In the genomic region with DNA sequence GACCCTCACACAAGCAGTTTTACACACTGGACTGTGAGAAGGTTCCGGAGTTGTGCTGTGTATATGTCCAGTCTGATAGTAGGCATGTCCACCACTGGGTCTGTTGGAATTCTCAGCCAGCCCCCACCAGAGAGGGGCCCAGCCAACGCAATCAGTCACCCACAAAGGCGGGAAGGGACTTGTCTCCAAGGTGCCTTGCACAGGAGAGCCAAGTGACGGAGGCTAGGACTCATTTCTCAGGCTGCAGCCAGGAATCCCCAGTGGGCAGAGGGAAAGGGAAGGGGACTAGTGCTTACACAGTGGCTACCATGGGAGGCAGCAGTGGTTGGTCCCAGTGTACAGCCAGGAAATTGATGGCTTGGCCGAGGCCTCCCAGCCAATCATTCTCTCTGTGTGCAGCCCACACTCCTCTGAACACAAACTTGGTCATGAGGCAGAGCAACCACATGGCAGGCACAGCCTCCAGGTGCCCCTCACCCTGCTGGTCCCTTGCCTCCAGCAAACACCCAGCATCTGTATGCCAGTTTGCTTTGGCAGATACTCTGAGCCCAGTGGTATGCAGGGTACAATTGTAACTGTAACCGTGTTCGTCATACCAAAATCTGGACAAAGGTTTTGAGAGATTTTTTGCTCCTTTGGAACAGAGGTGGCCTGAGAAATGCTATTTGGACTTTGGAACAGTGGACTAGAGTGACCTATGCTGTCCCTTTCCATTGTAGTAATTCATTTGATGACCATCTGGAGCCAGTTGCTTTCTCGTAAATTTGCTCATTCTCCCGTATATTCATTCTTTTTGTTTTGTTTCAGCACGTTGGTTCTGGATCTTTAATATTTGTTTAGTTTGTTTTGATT, we compare ENCODE assay signal across 1 cellular context.
A peak's percentile ranks its signal among the peaks of the same experiment; 100 is the strongest.
TF ChIP-seq lines count a peak whose summit lies in the region.

No MANE protein-coding gene starts in this region.

TF ChIP-seq in HepG2, 621 proteins besides CTCF, POLR2A, EP300 and RAD21 (continues in another document):
- TF ChIP-seq, protein P1, sequence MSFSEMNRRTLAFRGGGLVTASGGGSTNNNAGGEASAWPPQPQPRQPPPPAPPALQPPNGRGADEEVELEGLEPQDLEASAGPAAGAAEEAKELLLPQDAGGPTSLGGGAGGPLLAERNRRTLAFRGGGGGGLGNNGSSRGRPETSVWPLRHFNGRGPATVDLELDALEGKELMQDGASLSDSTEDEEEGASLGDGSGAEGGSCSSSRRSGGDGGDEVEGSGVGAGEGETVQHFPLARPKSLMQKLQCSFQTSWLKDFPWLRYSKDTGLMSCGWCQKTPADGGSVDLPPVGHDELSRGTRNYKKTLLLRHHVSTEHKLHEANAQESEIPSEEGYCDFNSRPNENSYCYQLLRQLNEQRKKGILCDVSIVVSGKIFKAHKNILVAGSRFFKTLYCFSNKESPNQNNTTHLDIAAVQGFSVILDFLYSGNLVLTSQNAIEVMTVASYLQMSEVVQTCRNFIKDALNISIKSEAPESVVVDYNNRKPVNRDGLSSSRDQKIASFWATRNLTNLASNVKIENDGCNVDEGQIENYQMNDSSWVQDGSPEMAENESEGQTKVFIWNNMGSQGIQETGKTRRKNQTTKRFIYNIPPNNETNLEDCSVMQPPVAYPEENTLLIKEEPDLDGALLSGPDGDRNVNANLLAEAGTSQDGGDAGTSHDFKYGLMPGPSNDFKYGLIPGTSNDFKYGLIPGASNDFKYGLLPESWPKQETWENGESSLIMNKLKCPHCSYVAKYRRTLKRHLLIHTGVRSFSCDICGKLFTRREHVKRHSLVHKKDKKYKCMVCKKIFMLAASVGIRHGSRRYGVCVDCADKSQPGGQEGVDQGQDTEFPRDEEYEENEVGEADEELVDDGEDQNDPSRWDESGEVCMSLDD (CRISPR knock-in tag; IDR thresholded peaks at IDR 0.05; ENCODE audit: borderline replicate concordance) = no peak
- TF ChIP-seq ARNT2 (CRISPR knock-in tag; IDR thresholded peaks at IDR 0.05; ENCODE audit: low read depth) (peak; percentile 64), RBFOX2 (IDR thresholded peaks at IDR 0.05; ENCODE audit: low read depth, low read length) (peak; percentile 56), ZZZ3 (CRISPR knock-in tag; IDR thresholded peaks at IDR 0.05; ENCODE audit: borderline replicate concordance) (no peak), NR3C1 (CRISPR knock-in tag; IDR thresholded peaks at IDR 0.05) (no peak), ZNF674 (CRISPR knock-in tag; IDR thresholded peaks at IDR 0.05; ENCODE audit: low read depth) (no peak), ZFP82 (CRISPR knock-in tag; IDR thresholded peaks at IDR 0.05; ENCODE audit: borderline replicate concordance) (no peak), ZFAT (CRISPR knock-in tag; conservative IDR thresholded peaks at IDR 0.05) (no peak), ZNF441 (CRISPR knock-in tag; IDR thresholded peaks at IDR 0.05; ENCODE audit: borderline replicate concordance) (no peak; the same call in 1 of the 2 replicates), MYC (CRISPR knock-in tag; IDR thresholded peaks at IDR 0.05; ENCODE audit: borderline replicate concordance) (peak; percentile 100), CBX2 (IDR thresholded peaks at IDR 0.05; ENCODE audit: low read depth, low read length) (no peak), CBX2 (CRISPR knock-in tag; IDR thresholded peaks at IDR 0.05; ENCODE audit: low read depth) (no peak), WIZ (CRISPR knock-in tag; IDR thresholded peaks at IDR 0.05) (0 out of 2 replicates have a peak, but pooled peaks have one; percentile 45), RFX1 (IDR thresholded peaks at IDR 0.05) (no peak), RELA (CRISPR knock-in tag; IDR thresholded peaks at IDR 0.05) (0 out of 2 replicates have a peak, but pooled peaks have one; percentile 63), TAF1 (CRISPR knock-in tag; IDR thresholded peaks at IDR 0.05) (peak; percentile 42; the same call in 1 of the 2 replicates), ZNF766 (CRISPR knock-in tag; IDR thresholded peaks at IDR 0.05; ENCODE audit: borderline replicate concordance) (0 out of 2 replicates have a peak, but pooled peaks have one; percentile 59), FOSL2 (CRISPR knock-in tag; IDR thresholded peaks at IDR 0.05) (no peak; the same call in 1 of the 2 replicates), IKZF1 (IDR thresholded peaks at IDR 0.05) (no peak), DNMT1 (CRISPR knock-in tag; IDR thresholded peaks at IDR 0.05) (no peak), ZC3H4 (CRISPR knock-in tag; IDR thresholded peaks at IDR 0.05; ENCODE audit: borderline replicate concordance) (peak; percentile 46; the same call in 1 of the 2 replicates), ZSCAN12 (CRISPR knock-in tag; IDR thresholded peaks at IDR 0.05) (no peak), ZNF572 (CRISPR knock-in tag; IDR thresholded peaks at IDR 0.05) (no peak), ZNF552 (CRISPR knock-in tag; IDR thresholded peaks at IDR 0.05; ENCODE audit: borderline replicate concordance) (no peak), CCAR2 (optimal IDR thresholded peaks at IDR 0.05; ENCODE audit: low read depth, low read length) (no peak), SAFB2 (CRISPR knock-in tag; IDR thresholded peaks at IDR 0.05; ENCODE audit: borderline replicate concordance, low read depth) (peak; percentile 45; the same call in 1 of the 2 replicates), DNMT3B (CRISPR knock-in tag; conservative IDR thresholded peaks at IDR 0.05) (0 out of 2 replicates have a peak, but pooled peaks have one; percentile 64), ZNF180 (CRISPR knock-in tag; IDR thresholded peaks at IDR 0.05; ENCODE audit: borderline replicate concordance, low read depth) (no peak), ZNF660 (CRISPR knock-in tag; IDR thresholded peaks at IDR 0.05; ENCODE audit: borderline replicate concordance, low read depth) (no peak), ZNF543 (CRISPR knock-in tag; IDR thresholded peaks at IDR 0.05) (no peak), ZFP36L1 (CRISPR knock-in tag; IDR thresholded peaks at IDR 0.05) (peak; percentile 75; the same call in 1 of the 2 replicates), ZNF329 (CRISPR knock-in tag; IDR thresholded peaks at IDR 0.05; ENCODE audit: low read depth) (no peak), SATB2 (CRISPR knock-in tag; IDR thresholded peaks at IDR 0.05) (no peak), ZNF343 (CRISPR knock-in tag; IDR thresholded peaks at IDR 0.05) (no peak), MEF2D (CRISPR knock-in tag; IDR thresholded peaks at IDR 0.05) (peak; percentile 80; the same call in 1 of the 2 replicates), NFYC (CRISPR knock-in tag; IDR thresholded peaks at IDR 0.05) (peak; percentile 73), EED (CRISPR knock-in tag; IDR thresholded peaks at IDR 0.05) (no peak; the same call in 1 of the 2 replicates), TSC22D2 (CRISPR knock-in tag; IDR thresholded peaks at IDR 0.05; ENCODE audit: borderline replicate concordance) (0 out of 2 replicates have a peak, but pooled peaks have one; percentile 31), ZNF749 (CRISPR knock-in tag; IDR thresholded peaks at IDR 0.05; ENCODE audit: borderline replicate concordance) (peak; percentile 66; the same call in 1 of the 2 replicates), SMYD3 (CRISPR knock-in tag; IDR thresholded peaks at IDR 0.05) (peak; percentile 84; the same call in 1 of the 2 replicates), ZMYM3 (CRISPR knock-in tag; IDR thresholded peaks at IDR 0.05) (peak; percentile 82), BORCS8-MEF2B (CRISPR knock-in tag; IDR thresholded peaks at IDR 0.05) (peak; percentile 91; the same call in 1 of the 2 replicates), PHF8 (CRISPR knock-in tag; IDR thresholded peaks at IDR 0.05) (peak; percentile 29; the same call in 1 of the 2 replicates), FOXP1 (IDR thresholded peaks at IDR 0.05) (no peak), FOXP1 (CRISPR knock-in tag; IDR thresholded peaks at IDR 0.05) (no peak; the same call in 1 of the 2 replicates), ZMAT3 (CRISPR knock-in tag; conservative IDR thresholded peaks at IDR 0.05) (peak; percentile 96), BRD4 (CRISPR knock-in tag; IDR thresholded peaks at IDR 0.05) (no peak), HOXA3 (CRISPR knock-in tag; IDR thresholded peaks at IDR 0.05) (peak; percentile 85), ZNF160 (CRISPR knock-in tag; IDR thresholded peaks at IDR 0.05) (no peak)
- TF ChIP-seq, protein P2, sequence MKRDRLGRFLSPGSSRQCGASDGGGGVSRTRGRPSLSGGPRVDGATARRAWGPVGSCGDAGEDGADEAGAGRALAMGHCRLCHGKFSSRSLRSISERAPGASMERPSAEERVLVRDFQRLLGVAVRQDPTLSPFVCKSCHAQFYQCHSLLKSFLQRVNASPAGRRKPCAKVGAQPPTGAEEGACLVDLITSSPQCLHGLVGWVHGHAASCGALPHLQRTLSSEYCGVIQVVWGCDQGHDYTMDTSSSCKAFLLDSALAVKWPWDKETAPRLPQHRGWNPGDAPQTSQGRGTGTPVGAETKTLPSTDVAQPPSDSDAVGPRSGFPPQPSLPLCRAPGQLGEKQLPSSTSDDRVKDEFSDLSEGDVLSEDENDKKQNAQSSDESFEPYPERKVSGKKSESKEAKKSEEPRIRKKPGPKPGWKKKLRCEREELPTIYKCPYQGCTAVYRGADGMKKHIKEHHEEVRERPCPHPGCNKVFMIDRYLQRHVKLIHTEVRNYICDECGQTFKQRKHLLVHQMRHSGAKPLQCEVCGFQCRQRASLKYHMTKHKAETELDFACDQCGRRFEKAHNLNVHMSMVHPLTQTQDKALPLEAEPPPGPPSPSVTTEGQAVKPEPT (CRISPR knock-in tag; IDR thresholded peaks at IDR 0.05; ENCODE audit: low read depth) = 0 out of 2 replicates have a peak, but pooled peaks have one; percentile 11
- TF ChIP-seq, protein P3, sequence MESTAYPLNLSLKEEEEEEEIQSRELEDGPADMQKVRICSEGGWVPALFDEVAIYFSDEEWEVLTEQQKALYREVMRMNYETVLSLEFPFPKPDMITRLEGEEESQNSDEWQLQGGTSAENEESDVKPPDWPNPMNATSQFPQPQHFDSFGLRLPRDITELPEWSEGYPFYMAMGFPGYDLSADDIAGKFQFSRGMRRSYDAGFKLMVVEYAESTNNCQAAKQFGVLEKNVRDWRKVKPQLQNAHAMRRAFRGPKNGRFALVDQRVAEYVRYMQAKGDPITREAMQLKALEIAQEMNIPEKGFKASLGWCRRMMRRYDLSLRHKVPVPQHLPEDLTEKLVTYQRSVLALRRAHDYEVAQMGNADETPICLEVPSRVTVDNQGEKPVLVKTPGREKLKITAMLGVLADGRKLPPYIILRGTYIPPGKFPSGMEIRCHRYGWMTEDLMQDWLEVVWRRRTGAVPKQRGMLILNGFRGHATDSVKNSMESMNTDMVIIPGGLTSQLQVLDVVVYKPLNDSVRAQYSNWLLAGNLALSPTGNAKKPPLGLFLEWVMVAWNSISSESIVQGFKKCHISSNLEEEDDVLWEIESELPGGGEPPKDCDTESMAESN (CRISPR knock-in tag; conservative IDR thresholded peaks at IDR 0.05) = no peak; the same call in 1 of the 2 replicates
- TF ChIP-seq, protein P4, sequence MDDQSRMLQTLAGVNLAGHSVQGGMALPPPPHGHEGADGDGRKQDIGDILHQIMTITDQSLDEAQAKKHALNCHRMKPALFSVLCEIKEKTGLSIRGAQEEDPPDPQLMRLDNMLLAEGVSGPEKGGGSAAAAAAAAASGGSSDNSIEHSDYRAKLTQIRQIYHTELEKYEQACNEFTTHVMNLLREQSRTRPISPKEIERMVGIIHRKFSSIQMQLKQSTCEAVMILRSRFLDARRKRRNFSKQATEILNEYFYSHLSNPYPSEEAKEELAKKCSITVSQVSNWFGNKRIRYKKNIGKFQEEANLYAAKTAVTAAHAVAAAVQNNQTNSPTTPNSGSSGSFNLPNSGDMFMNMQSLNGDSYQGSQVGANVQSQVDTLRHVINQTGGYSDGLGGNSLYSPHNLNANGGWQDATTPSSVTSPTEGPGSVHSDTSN (CRISPR knock-in tag; IDR thresholded peaks at IDR 0.05; ENCODE audit: borderline replicate concordance) = no peak
- TF ChIP-seq, protein P5, sequence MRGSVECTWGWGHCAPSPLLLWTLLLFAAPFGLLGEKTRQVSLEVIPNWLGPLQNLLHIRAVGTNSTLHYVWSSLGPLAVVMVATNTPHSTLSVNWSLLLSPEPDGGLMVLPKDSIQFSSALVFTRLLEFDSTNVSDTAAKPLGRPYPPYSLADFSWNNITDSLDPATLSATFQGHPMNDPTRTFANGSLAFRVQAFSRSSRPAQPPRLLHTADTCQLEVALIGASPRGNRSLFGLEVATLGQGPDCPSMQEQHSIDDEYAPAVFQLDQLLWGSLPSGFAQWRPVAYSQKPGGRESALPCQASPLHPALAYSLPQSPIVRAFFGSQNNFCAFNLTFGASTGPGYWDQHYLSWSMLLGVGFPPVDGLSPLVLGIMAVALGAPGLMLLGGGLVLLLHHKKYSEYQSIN (CRISPR knock-in tag; IDR thresholded peaks at IDR 0.05; ENCODE audit: borderline replicate concordance) = no peak
- TF ChIP-seq, protein P6, sequence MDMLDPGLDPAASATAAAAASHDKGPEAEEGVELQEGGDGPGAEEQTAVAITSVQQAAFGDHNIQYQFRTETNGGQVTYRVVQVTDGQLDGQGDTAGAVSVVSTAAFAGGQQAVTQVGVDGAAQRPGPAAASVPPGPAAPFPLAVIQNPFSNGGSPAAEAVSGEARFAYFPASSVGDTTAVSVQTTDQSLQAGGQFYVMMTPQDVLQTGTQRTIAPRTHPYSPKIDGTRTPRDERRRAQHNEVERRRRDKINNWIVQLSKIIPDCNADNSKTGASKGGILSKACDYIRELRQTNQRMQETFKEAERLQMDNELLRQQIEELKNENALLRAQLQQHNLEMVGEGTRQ (IDR thresholded peaks at IDR 0.05; ENCODE audit: low read depth, low read length) = no peak; the same call in 1 of the 2 replicates
- TF ChIP-seq, protein P6 (CRISPR knock-in tag; IDR thresholded peaks at IDR 0.05; ENCODE audit: borderline replicate concordance) = no peak
- TF ChIP-seq, protein P7, sequence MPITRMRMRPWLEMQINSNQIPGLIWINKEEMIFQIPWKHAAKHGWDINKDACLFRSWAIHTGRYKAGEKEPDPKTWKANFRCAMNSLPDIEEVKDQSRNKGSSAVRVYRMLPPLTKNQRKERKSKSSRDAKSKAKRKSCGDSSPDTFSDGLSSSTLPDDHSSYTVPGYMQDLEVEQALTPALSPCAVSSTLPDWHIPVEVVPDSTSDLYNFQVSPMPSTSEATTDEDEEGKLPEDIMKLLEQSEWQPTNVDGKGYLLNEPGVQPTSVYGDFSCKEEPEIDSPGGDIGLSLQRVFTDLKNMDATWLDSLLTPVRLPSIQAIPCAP (CRISPR knock-in tag; IDR thresholded peaks at IDR 0.05; ENCODE audit: low read depth) = no peak; the same call in 1 of the 2 replicates
- TF ChIP-seq, protein P8, sequence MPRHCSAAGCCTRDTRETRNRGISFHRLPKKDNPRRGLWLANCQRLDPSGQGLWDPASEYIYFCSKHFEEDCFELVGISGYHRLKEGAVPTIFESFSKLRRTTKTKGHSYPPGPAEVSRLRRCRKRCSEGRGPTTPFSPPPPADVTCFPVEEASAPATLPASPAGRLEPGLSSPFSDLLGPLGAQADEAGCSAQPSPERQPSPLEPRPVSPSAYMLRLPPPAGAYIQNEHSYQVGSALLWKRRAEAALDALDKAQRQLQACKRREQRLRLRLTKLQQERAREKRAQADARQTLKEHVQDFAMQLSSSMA (CRISPR knock-in tag; IDR thresholded peaks at IDR 0.05) = peak; percentile 96
